In the genomic region with DNA sequence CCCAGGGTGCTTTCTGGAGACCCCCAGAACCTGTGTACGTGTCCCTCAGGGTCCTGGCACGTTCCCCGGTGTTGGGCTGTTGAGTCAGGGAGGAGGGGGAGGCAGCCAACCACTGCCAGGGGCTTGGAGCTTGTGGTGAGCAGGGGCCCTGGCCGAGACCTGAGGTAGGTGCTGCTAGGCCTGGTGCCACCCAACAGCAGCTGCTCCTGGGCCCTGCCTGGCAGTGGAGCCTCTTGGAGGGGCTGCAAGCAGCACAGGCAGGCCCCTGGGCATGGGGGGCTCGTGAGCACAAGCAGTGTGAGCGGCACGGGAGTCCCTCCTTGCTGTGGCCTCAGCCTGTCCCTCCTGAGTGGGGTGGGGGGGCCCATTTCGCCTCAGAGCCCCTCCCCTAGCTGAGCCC, we compare ENCODE assay signal across 20 cellular contexts. TPM values are rescaled to one million over a fixed set of nuclear protein-coding genes. Genes with fewer than 3 reads are reported as not detected.
DNase-seq lines count a peak whose midpoint lies in the region; ATAC-seq and TF ChIP-seq lines count a peak whose summit lies in the region.
"Had no signal": no experiment of that assay in that cellular context is flagged by ENCODE, and none has a peak within 500 bp of the region (broad histone marks: within the 10 kb centered on the region; RNA-seq: fewer than 3 reads in every experiment).

No MANE protein-coding gene starts in this region.

- H3K4me2 ChIP-seq in BLaER1 (peak overlapping the region; percentile 98), OCI-LY1 (ENCODE audit: low read length) (peak overlapping the region; percentile 77)
- H3K4me2 ChIP-seq: SK-N-SH had no signal

- no peak overlapping the region for H3K4me3 Mint-ChIP-seq in CD4-positive, alpha-beta memory T cell
- H3K4me3 Mint-ChIP-seq in memory B cell: no peak overlapping the region
- no peak overlapping the region for H3K4me3 Mint-ChIP-seq in activated T-helper 1 cell treated with anti-CD3 and anti-CD28 coated beads, Interleukin-12 subunit alpha, Interleukin-12 subunit beta, Interleukin-2, Interleukin-4 antibody, amounts not matched to agents 30 ng/mL and 10 ng/mL and 1 ng/mL, durations not matched to agents 14 hours and 24 hours and 36 hours

- H3K27me3 Mint-ChIP-seq in CD4-positive, alpha-beta memory T cell: no peaks in the 10 kb centered on the region
- no peaks in the 10 kb centered on the region for H3K27me3 Mint-ChIP-seq in memory B cell
- H3K27me3 Mint-ChIP-seq in activated T-helper 1 cell treated with anti-CD3 and anti-CD28 coated beads, Interleukin-12 subunit alpha, Interleukin-12 subunit beta, Interleukin-2, Interleukin-4 antibody, amounts not matched to agents 30 ng/mL and 10 ng/mL and 1 ng/mL, durations not matched to agents 14 hours and 24 hours and 36 hours (ENCODE audit: insufficient read depth): no peaks in the 10 kb centered on the region

- peaks cover 14 to 38% (median 31%) of the 10 kb centered on the region in 4 donors for H3K4me1 Mint-ChIP-seq in CD4-positive, alpha-beta memory T cell
- H3K4me1 Mint-ChIP-seq in memory B cell: peaks cover 20% of the 10 kb centered on the region
- peaks cover 29% of the 10 kb centered on the region for H3K4me1 Mint-ChIP-seq in activated T-helper 1 cell treated with anti-CD3 and anti-CD28 coated beads, Interleukin-12 subunit alpha, Interleukin-12 subunit beta, Interleukin-2, Interleukin-4 antibody, amounts not matched to agents 30 ng/mL and 10 ng/mL and 1 ng/mL, durations not matched to agents 14 hours and 24 hours and 36 hours (ENCODE audit: low read depth)

- peak overlapping the region in 2 of 7 donors; percentile 98 for H3K27ac Mint-ChIP-seq in CD4-positive, alpha-beta memory T cell
- H3K27ac Mint-ChIP-seq in memory B cell: peak overlapping the region; percentile 100
- no peak overlapping the region for H3K27ac Mint-ChIP-seq in activated T-helper 1 cell treated with anti-CD3 and anti-CD28 coated beads, Interleukin-12 subunit alpha, Interleukin-12 subunit beta, Interleukin-2, Interleukin-4 antibody, amounts not matched to agents 30 ng/mL and 10 ng/mL and 1 ng/mL, durations not matched to agents 14 hours and 24 hours and 36 hours

- H3K9ac ChIP-seq in BLaER1: peak overlapping the region; percentile 99
- peak overlapping the region; percentile 86 for H3K9ac ChIP-seq in OCI-LY1 (ENCODE audit: low read length)
- H3K9ac ChIP-seq: SK-N-SH had no signal

- TF ChIP-seq CTCF in OCI-LY1 (IDR thresholded peaks at IDR 0.05; ENCODE audit: low read length): no peak

- H3K27ac ChIP-seq in BLaER1 (peak overlapping the region; percentile 99), OCI-LY1 (ENCODE audit: low read depth, low read length, poor library complexity, severe bottlenecking) (peak overlapping the region; percentile 100)
- H3K27ac ChIP-seq in CD4-positive, alpha-beta memory T cell (ENCODE audit: low read depth, low read length): peak overlapping the region; percentile 97

- H3K79me2 ChIP-seq in OCI-LY1 (ENCODE audit: insufficient read depth, low read length): no peaks in the 10 kb centered on the region

- H4K20me1 ChIP-seq in BLaER1 (peaks cover 55% of the 10 kb centered on the region), OCI-LY1 (ENCODE audit: insufficient read depth, low read length) (no peaks in the 10 kb centered on the region)

- ATAC-seq in memory B cell (ENCODE audit: low read depth) (no peak), HG03342 (IDR thresholded peaks at IDR 0.05; ENCODE audit: unreplicated experiment) (no peak), GM19397 (IDR thresholded peaks at IDR 0.05; ENCODE audit: unreplicated experiment) (no peak)
- ATAC-seq: Panc1 had no signal

- no peaks in the 10 kb centered on the region for H3K27me3 ChIP-seq in BLaER1
- no peaks in the 10 kb centered on the region for H3K27me3 ChIP-seq in CD4-positive, alpha-beta memory T cell (ENCODE audit: insufficient read depth, low read length)
- H3K27me3 ChIP-seq in OCI-LY1 (ENCODE audit: insufficient read depth, low read length): no peaks in the 10 kb centered on the region

- CTCF ChIA-PET in CD4-positive, alpha-beta memory T cell (lab: Charles Lee; ENCODE audit: partially characterized antibody): no interaction called here

- intact Hi-C loops in CD4-positive, alpha-beta memory T cell (cut with micrococcal nuclease): loop anchor here (5.0 kb wide), 1 partner anchor 334 kb away; a partner anchor contains a TSS
- intact Hi-C loops in activated T-helper 1 cell treated with anti-CD3 and anti-CD28 coated beads, Interleukin-12 subunit alpha, Interleukin-12 subunit beta, Interleukin-2, Interleukin-4 antibody, amounts not matched to agents 30 ng/mL and 10 ng/mL and 1 ng/mL, durations not matched to agents 14 hours and 24 hours and 36 hours (cut with micrococcal nuclease): loop anchor here (5.0 kb wide), 4 partner anchors 149 to 341 kb away; a partner anchor contains a TSS

- H3K9me3 ChIP-seq in BLaER1: no peaks in the 10 kb centered on the region
- H3K9me3 ChIP-seq in CD4-positive, alpha-beta memory T cell (ENCODE audit: control insufficient read depth in 1 of 2, low read length in 2 of 2): no peaks in the 10 kb centered on the region
- H3K9me3 ChIP-seq in OCI-LY1 (ENCODE audit: low read length): no peaks in the 10 kb centered on the region
- H3K9me3 ChIP-seq: SK-N-SH had no signal

- H3F3A ChIP-seq in OCI-LY1 (ENCODE audit: insufficient read depth, low read length): peaks cover 21% of the 10 kb centered on the region; the same call in 1 of the 2 replicates

- peaks cover 55% of the 10 kb centered on the region for H3K36me3 ChIP-seq in BLaER1
- peaks cover 27% of the 10 kb centered on the region for H3K36me3 ChIP-seq in CD4-positive, alpha-beta memory T cell (ENCODE audit: insufficient read depth, low read length)
- peaks cover 60% of the 10 kb centered on the region for H3K36me3 ChIP-seq in OCI-LY1 (ENCODE audit: insufficient read depth, low read length)

- peaks cover 0 to 20% of the 10 kb centered on the region in 2 donors for H3K36me3 Mint-ChIP-seq in CD4-positive, alpha-beta memory T cell
- H3K36me3 Mint-ChIP-seq in memory B cell: peaks cover 4% of the 10 kb centered on the region
- peaks cover 10% of the 10 kb centered on the region for H3K36me3 Mint-ChIP-seq in activated T-helper 1 cell treated with anti-CD3 and anti-CD28 coated beads, Interleukin-12 subunit alpha, Interleukin-12 subunit beta, Interleukin-2, Interleukin-4 antibody, amounts not matched to agents 30 ng/mL and 10 ng/mL and 1 ng/mL, durations not matched to agents 14 hours and 24 hours and 36 hours (ENCODE audit: low read depth)

- H3K9me3 Mint-ChIP-seq in CD4-positive, alpha-beta memory T cell: no peaks in the 10 kb centered on the region
- H3K9me3 Mint-ChIP-seq in memory B cell: no peaks in the 10 kb centered on the region
- no peaks in the 10 kb centered on the region for H3K9me3 Mint-ChIP-seq in activated T-helper 1 cell treated with anti-CD3 and anti-CD28 coated beads, Interleukin-12 subunit alpha, Interleukin-12 subunit beta, Interleukin-2, Interleukin-4 antibody, amounts not matched to agents 30 ng/mL and 10 ng/mL and 1 ng/mL, durations not matched to agents 14 hours and 24 hours and 36 hours

- POLR2A ChIA-PET in CD4-positive, alpha-beta memory T cell (lab: Charles Lee; ENCODE audit: partially characterized antibody): interaction anchor here (0.9 kb wide), 1 partner anchor 57 kb away, joined by 4 read pairs; a partner anchor contains a TSS

- DNase-seq in CD4-positive, alpha-beta memory T cell: peak in 1 of 5 donors; percentile 31
- no peak for DNase-seq in memory B cell (ENCODE audit: low spot score in 2 of 2)
- no peak for DNase-seq in D341Med (ENCODE audit: low spot score)
- DNase-seq in activated T-helper 1 cell treated with anti-CD3 and anti-CD28 coated beads, Interleukin-12 subunit alpha, Interleukin-12 subunit beta, Interleukin-2, Interleukin-4 antibody, amounts not matched to agents 30 ng/mL and 10 ng/mL and 1 ng/mL, durations not matched to agents 14 hours and 24 hours and 36 hours (ENCODE audit: low spot score): no peak
- DNase-seq: ACHN, AML-193, DMS153, H7, IMR-90, NCI-H1417, NCI-H1930, NCI-H2171 treated with DMSO at 0.1 percent for 48 hours, NCI-H748 treated with DMSO at 0.1 percent for 48 hours, SHP77, SK-N-SH had no signal

- H3K4me3 ChIP-seq in BLaER1 (peak overlapping the region; percentile 57), OCI-LY1 (ENCODE audit: low read depth, low read length, poor library complexity, severe bottlenecking) (peak overlapping the region; percentile 52)
- no peak overlapping the region for H3K4me3 ChIP-seq in CD4-positive, alpha-beta memory T cell (ENCODE audit: low read length in 2 of 2)

- H2AFZ ChIP-seq in OCI-LY1 (ENCODE audit: low read length): no peak overlapping the region

- H3K4me1 ChIP-seq in BLaER1 (peaks cover 98% of the 10 kb centered on the region), OCI-LY1 (ENCODE audit: insufficient read depth, low read length, severe bottlenecking) (peaks cover 87% of the 10 kb centered on the region)
- H3K4me1 ChIP-seq in CD4-positive, alpha-beta memory T cell (ENCODE audit: insufficient read depth, low read length): peaks cover 52% of the 10 kb centered on the region

- no peaks in the 10 kb centered on the region for H3K9me2 ChIP-seq in OCI-LY1 (ENCODE audit: low read depth, low read length)
- H3K9me2 ChIP-seq: SK-N-SH had no signal

RNA-seq across cellular contexts. Expression of a gene that starts 7.2 kb away (rescaled TPM):
- total RNA-seq in CD4-positive, alpha-beta memory T cell: 10 to 100 TPM; 33.8 to 34.8 TPM
- 1 to 10 TPM; 2.0 to 6.6 TPM for polyA plus RNA-seq in CD4-positive, alpha-beta memory T cell
- 23.7 and 25.9 TPM in 2 replicates for total RNA-seq in activated T-helper 1 cell treated with anti-CD3 and anti-CD28 coated beads, Interleukin-12 subunit alpha, Interleukin-12 subunit beta, Interleukin-2, Interleukin-4 antibody, amounts not matched to agents 30 ng/mL and 10 ng/mL and 1 ng/mL, durations not matched to agents 14 hours and 24 hours and 36 hours

RNA-seq across cellular contexts. Expression of a gene that starts 7.9 kb away (rescaled TPM):
- 100 to 1,000 TPM; 124 to 126 TPM for total RNA-seq in CD4-positive, alpha-beta memory T cell
- polyA plus RNA-seq in CD4-positive, alpha-beta memory T cell: 10 to 100 TPM; 51.5 to 61.4 TPM
- 94.1 and 96.8 TPM in 2 replicates for total RNA-seq in activated T-helper 1 cell treated with anti-CD3 and anti-CD28 coated beads, Interleukin-12 subunit alpha, Interleukin-12 subunit beta, Interleukin-2, Interleukin-4 antibody, amounts not matched to agents 30 ng/mL and 10 ng/mL and 1 ng/mL, durations not matched to agents 14 hours and 24 hours and 36 hours

RNA-seq across cellular contexts. Expression of a gene that starts 23.1 kb away (rescaled TPM):
- total RNA-seq in CD4-positive, alpha-beta memory T cell: not detected
- polyA plus RNA-seq in CD4-positive, alpha-beta memory T cell: not detected
- 0.36 and 0.64 TPM in 2 replicates for total RNA-seq in activated T-helper 1 cell treated with anti-CD3 and anti-CD28 coated beads, Interleukin-12 subunit alpha, Interleukin-12 subunit beta, Interleukin-2, Interleukin-4 antibody, amounts not matched to agents 30 ng/mL and 10 ng/mL and 1 ng/mL, durations not matched to agents 14 hours and 24 hours and 36 hours

RNA-seq across cellular contexts. Expression of a gene that starts 51.2 kb away (rescaled TPM):
- 100 to 1,000 TPM; 132 to 133 TPM for total RNA-seq in CD4-positive, alpha-beta memory T cell
- polyA plus RNA-seq in CD4-positive, alpha-beta memory T cell: 10 to 100 TPM; 16.5 to 20.5 TPM
- 52.1 and 54.6 TPM in 2 replicates for total RNA-seq in activated T-helper 1 cell treated with anti-CD3 and anti-CD28 coated beads, Interleukin-12 subunit alpha, Interleukin-12 subunit beta, Interleukin-2, Interleukin-4 antibody, amounts not matched to agents 30 ng/mL and 10 ng/mL and 1 ng/mL, durations not matched to agents 14 hours and 24 hours and 36 hours

RNA-seq across cellular contexts. Expression of a gene that starts 57.4 kb away (rescaled TPM):
- total RNA-seq in CD4-positive, alpha-beta memory T cell: 100 to 1,000 TPM; 141 to 151 TPM
- polyA plus RNA-seq in CD4-positive, alpha-beta memory T cell: 1 to 10 TPM; 3.8 to 6.8 TPM
- total RNA-seq in activated T-helper 1 cell treated with anti-CD3 and anti-CD28 coated beads, Interleukin-12 subunit alpha, Interleukin-12 subunit beta, Interleukin-2, Interleukin-4 antibody, amounts not matched to agents 30 ng/mL and 10 ng/mL and 1 ng/mL, durations not matched to agents 14 hours and 24 hours and 36 hours: 67.4 and 68.1 TPM in 2 replicates

Comparison
In these comparisons a context has a peak if more than half of its experiments do, and no peak if none do; other contexts are left out.
1. H3K4me3 ChIP-seq: peak in BLaER1 (single experiment) and OCI-LY1 (single experiment); none in CD4-positive, alpha-beta memory T cell (0 of 2).
2. Peak in every context shown above with its lines, with median percentiles within 50 percentile points of each other: H3K27ac ChIP-seq.